In the genomic region with DNA sequence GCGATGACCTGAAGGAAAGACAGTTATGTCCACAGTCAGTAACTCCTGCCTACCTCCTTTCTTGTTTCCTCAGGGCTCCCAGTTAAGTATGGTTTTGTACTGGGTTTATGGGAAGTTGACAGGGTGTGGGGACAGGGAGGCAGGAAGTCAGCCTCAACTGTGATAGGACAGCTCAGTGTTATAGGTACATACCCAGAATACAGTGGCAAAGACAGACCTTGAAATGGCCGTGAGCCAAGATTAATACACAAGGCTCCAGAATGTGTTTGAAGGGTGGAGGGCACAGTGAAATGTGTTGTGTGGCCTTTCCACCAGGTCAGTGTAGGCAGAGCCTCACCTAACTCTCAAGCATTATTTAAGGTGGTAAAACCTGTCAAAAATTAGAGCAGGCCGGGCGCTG, we compare ENCODE assay signal across 23 cellular contexts. TPM values are rescaled to one million over a fixed set of nuclear protein-coding genes. Genes with fewer than 3 reads are reported as not detected.
DNase-seq lines count a peak whose midpoint lies in the region; ATAC-seq and TF ChIP-seq lines count a peak whose summit lies in the region.
"Had no signal": no experiment of that assay in that cellular context is flagged by ENCODE, and none has a peak within 500 bp of the region (broad histone marks: within the 10 kb centered on the region; RNA-seq: fewer than 3 reads in every experiment).

No MANE protein-coding gene starts in this region.

- H3K27me3 Mint-ChIP-seq in T-helper 1 cell treated with Interleukin-12 subunit alpha and Interleukin-12 subunit beta and Interleukin-4 antibody, amounts not matched to agents 30 μg/mL and 1 μg/mL, for 36 hours (ENCODE audit: low read depth), result no peaks in the 10 kb centered on the region
- H3K27me3 Mint-ChIP-seq in CD4-positive, alpha-beta memory T cell, result no peaks in the 10 kb centered on the region
- H3K27me3 Mint-ChIP-seq in activated naive CD8-positive, alpha-beta T cell, result no peaks in the 10 kb centered on the region
- H3K27me3 Mint-ChIP-seq in naive thymus-derived CD8-positive, alpha-beta T cell, result no peaks in the 10 kb centered on the region

- intact Hi-C loops in CD4-positive, alpha-beta memory T cell (cut with micrococcal nuclease), result loop anchor here (10.0 kb wide), 1 partner anchor 564 kb away; the partner anchor contains the start of gene ATF1

- H3K9me3 ChIP-seq in CD4-positive, alpha-beta memory T cell (ENCODE audit: control insufficient read depth in 1 of 2, low read length in 2 of 2), result no peaks in the 10 kb centered on the region
- H3K9me3 ChIP-seq: heart left ventricle, uterus had no signal

- H3K4me3 ChIP-seq in CD4-positive, alpha-beta memory T cell (ENCODE audit: low read length in 2 of 2), result peak overlapping the region in 1 of 2 donors; percentile 4
- H3K4me3 ChIP-seq: coronary artery, heart left ventricle, uterus had no signal

- POLR2A ChIA-PET in CD4-positive, alpha-beta memory T cell (lab: Charles Lee; ENCODE audit: partially characterized antibody), result interaction anchor here (2.1 to 5.8 kb wide), 2 partner anchors 12 to 58 kb away, joined by 6 to 31 read pairs; partner anchors contain the start of gene SMAGP
- POLR2A ChIA-PET in naive thymus-derived CD8-positive, alpha-beta T cell (lab: Charles Lee), result interaction anchor here (18.6 to 23.6 kb wide), 2 partner anchors 6 to 12 kb away, joined by 406 read pairs; partner anchors contain the start of gene BIN2

- no peak for DNase-seq in T-helper 1 cell
- no peak for DNase-seq in CD4-positive, alpha-beta memory T cell
- no peak for DNase-seq in naive thymus-derived CD8-positive, alpha-beta T cell
- DNase-seq: activated CD4-positive, alpha-beta T cell treated with anti-CD3 and anti-CD28 coated beads for 48 hours; brain microvascular endothelial cell; heart left ventricle; NCI-H1417 treated with DMSO at 0.1 percent for 48 hours; NCI-H524 treated with DMSO at 0.1 percent for 48 hours; stimulated activated CD4-positive, alpha-beta T cell treated with anti-CD3 and anti-CD28 coated beads, Interleukin-12 subunit alpha, Interleukin-12 subunit beta, amount 100 ng/mL, for 4 hours; substantia nigra; uterus had no signal

- ATAC-seq in naive thymus-derived CD8-positive, alpha-beta T cell, result no peak
- ATAC-seq in HG03442 (IDR thresholded peaks at IDR 0.05; ENCODE audit: unreplicated experiment) (no peak), HG03565 (IDR thresholded peaks at IDR 0.05; ENCODE audit: unreplicated experiment) (no peak), GM18505 (IDR thresholded peaks at IDR 0.05; ENCODE audit: unreplicated experiment) (no peak)
- ATAC-seq: heart left ventricle, HepG2 had no signal

- peak overlapping the region; percentile 91 for H3K27ac Mint-ChIP-seq in T-helper 1 cell treated with Interleukin-12 subunit alpha and Interleukin-12 subunit beta and Interleukin-4 antibody, amounts not matched to agents 30 μg/mL and 1 μg/mL, for 36 hours
- peak overlapping the region; percentile 29 to 98 (median 88) for H3K27ac Mint-ChIP-seq in CD4-positive, alpha-beta memory T cell
- peak overlapping the region; percentile 81 for H3K27ac Mint-ChIP-seq in activated naive CD8-positive, alpha-beta T cell
- H3K27ac Mint-ChIP-seq in naive thymus-derived CD8-positive, alpha-beta T cell, result peak overlapping the region; percentile 64 to 96 (median 88)

- H3K4me1 Mint-ChIP-seq in T-helper 1 cell treated with Interleukin-12 subunit alpha and Interleukin-12 subunit beta and Interleukin-4 antibody, amounts not matched to agents 30 μg/mL and 1 μg/mL, for 36 hours (ENCODE audit: low read depth), result peaks cover 48% of the 10 kb centered on the region
- peaks cover 44 to 74% (median 60%) of the 10 kb centered on the region in 4 donors for H3K4me1 Mint-ChIP-seq in CD4-positive, alpha-beta memory T cell
- H3K4me1 Mint-ChIP-seq in activated naive CD8-positive, alpha-beta T cell (ENCODE audit: low read depth), result peaks cover 62% of the 10 kb centered on the region
- H3K4me1 Mint-ChIP-seq in naive thymus-derived CD8-positive, alpha-beta T cell, result peaks cover 29 to 74% (median 71%) of the 10 kb centered on the region in 4 donors

- H3K27me3 ChIP-seq in CD4-positive, alpha-beta memory T cell (ENCODE audit: insufficient read depth, low read length), result no peaks in the 10 kb centered on the region
- H3K27me3 ChIP-seq: brain microvascular endothelial cell, heart left ventricle, uterus had no signal

- CTCF ChIA-PET in CD4-positive, alpha-beta memory T cell (lab: Charles Lee; ENCODE audit: partially characterized antibody), result interaction anchor here (1.7 to 16.9 kb wide), 2 partner anchors 9 to 12 kb away, joined by 6 to 191 read pairs; no protein-coding TSS in a partner anchor

- TF ChIP-seq POLR2A in GM18505 (IDR thresholded peaks at IDR 0.05; ENCODE audit: borderline replicate concordance, extremely low read depth, insufficient read depth, insufficient read length), result no peak

- peaks cover 63% of the 10 kb centered on the region for H3K4me1 ChIP-seq in CD4-positive, alpha-beta memory T cell (ENCODE audit: insufficient read depth, low read length)
- H3K4me1 ChIP-seq: uterus had no signal

- H3K27ac ChIP-seq in CD4-positive, alpha-beta memory T cell (ENCODE audit: low read depth, low read length), result peak overlapping the region; percentile 1
- H3K27ac ChIP-seq: 22Rv1, brain microvascular endothelial cell, coronary artery, RWPE1, uterus had no signal

- H3K4me3 Mint-ChIP-seq in T-helper 1 cell treated with Interleukin-12 subunit alpha and Interleukin-12 subunit beta and Interleukin-4 antibody, amounts not matched to agents 30 μg/mL and 1 μg/mL, for 36 hours, result peak overlapping the region; percentile 63
- peak overlapping the region in 7 of 8 donors; percentile 51 to 87 (median 76) for H3K4me3 Mint-ChIP-seq in CD4-positive, alpha-beta memory T cell
- no peak overlapping the region for H3K4me3 Mint-ChIP-seq in activated naive CD8-positive, alpha-beta T cell
- H3K4me3 Mint-ChIP-seq in naive thymus-derived CD8-positive, alpha-beta T cell, result peak overlapping the region; percentile 19 to 89 (median 78)

- no peaks in the 10 kb centered on the region for H3K36me3 ChIP-seq in CD4-positive, alpha-beta memory T cell (ENCODE audit: insufficient read depth, low read length)
- H3K36me3 ChIP-seq: brain microvascular endothelial cell, heart left ventricle, uterus had no signal

- no peaks in the 10 kb centered on the region for H3K9me3 Mint-ChIP-seq in T-helper 1 cell treated with Interleukin-12 subunit alpha and Interleukin-12 subunit beta and Interleukin-4 antibody, amounts not matched to agents 30 μg/mL and 1 μg/mL, for 36 hours
- no peaks in the 10 kb centered on the region for H3K9me3 Mint-ChIP-seq in CD4-positive, alpha-beta memory T cell
- no peaks in the 10 kb centered on the region for H3K9me3 Mint-ChIP-seq in activated naive CD8-positive, alpha-beta T cell (ENCODE audit: low read depth)
- no peaks in the 10 kb centered on the region for H3K9me3 Mint-ChIP-seq in naive thymus-derived CD8-positive, alpha-beta T cell

- peaks cover 2% of the 10 kb centered on the region for H3K36me3 Mint-ChIP-seq in T-helper 1 cell treated with Interleukin-12 subunit alpha and Interleukin-12 subunit beta and Interleukin-4 antibody, amounts not matched to agents 30 μg/mL and 1 μg/mL, for 36 hours (ENCODE audit: low read depth)
- peaks cover 0 to 4% of the 10 kb centered on the region in 2 donors for H3K36me3 Mint-ChIP-seq in CD4-positive, alpha-beta memory T cell
- H3K36me3 Mint-ChIP-seq in activated naive CD8-positive, alpha-beta T cell, result no peaks in the 10 kb centered on the region
- H3K36me3 Mint-ChIP-seq in naive thymus-derived CD8-positive, alpha-beta T cell, result no peaks in the 10 kb centered on the region

RNA-seq across cellular contexts. Expression of gene BIN2, which starts 4.6 kb away (rescaled TPM):
- total RNA-seq in CD4-positive, alpha-beta memory T cell, result 100 to 1,000 TPM; 215 to 221 TPM
- 100 to 1,000 TPM; 183 to 309 TPM for polyA plus RNA-seq in CD4-positive, alpha-beta memory T cell
- total RNA-seq in naive thymus-derived CD8-positive, alpha-beta T cell, result 100 to 1,000 TPM; 257 to 267 TPM
- polyA plus RNA-seq in naive thymus-derived CD8-positive, alpha-beta T cell, result 100 to 1,000 TPM; 228 to 303 (median 266) TPM
- total RNA-seq: HepG2, osteocyte had no signal
- polyA plus RNA-seq: HepG2 had no signal

RNA-seq across cellular contexts. Expression of gene CELA1, which starts 17.9 kb away (rescaled TPM):
- under 1 TPM; 0.36 to 0.73 TPM for total RNA-seq in CD4-positive, alpha-beta memory T cell
- 1 to 10 TPM; 1.6 to 3.7 TPM for polyA plus RNA-seq in CD4-positive, alpha-beta memory T cell
- total RNA-seq in naive thymus-derived CD8-positive, alpha-beta T cell, result 1 to 10 TPM; 2.2 to 2.5 TPM
- 1 to 10 TPM; 3.6 to 9.8 (median 8.1) TPM for polyA plus RNA-seq in naive thymus-derived CD8-positive, alpha-beta T cell
- total RNA-seq: heart left ventricle, HepG2, lower leg skin, osteocyte, uterus had no signal
- polyA plus RNA-seq: adipose tissue, heart left ventricle, HepG2 had no signal

RNA-seq across cellular contexts. Expression of gene SMAGP, which starts 58.4 kb away (rescaled TPM):
- total RNA-seq in CD4-positive, alpha-beta memory T cell, result 1 to 10 TPM; 3.9 to 5.5 TPM
- polyA plus RNA-seq in CD4-positive, alpha-beta memory T cell, result 10 to 100 TPM; 10.6 to 18.9 TPM
- total RNA-seq in naive thymus-derived CD8-positive, alpha-beta T cell, result 1 to 10 TPM; 5.5 to 6.9 TPM
- 10 to 100 TPM; 15.1 to 18.5 (median 15.6) TPM for polyA plus RNA-seq in naive thymus-derived CD8-positive, alpha-beta T cell
